18 cellular contexts compared by ENCODE assay signal in the genomic region with DNA sequence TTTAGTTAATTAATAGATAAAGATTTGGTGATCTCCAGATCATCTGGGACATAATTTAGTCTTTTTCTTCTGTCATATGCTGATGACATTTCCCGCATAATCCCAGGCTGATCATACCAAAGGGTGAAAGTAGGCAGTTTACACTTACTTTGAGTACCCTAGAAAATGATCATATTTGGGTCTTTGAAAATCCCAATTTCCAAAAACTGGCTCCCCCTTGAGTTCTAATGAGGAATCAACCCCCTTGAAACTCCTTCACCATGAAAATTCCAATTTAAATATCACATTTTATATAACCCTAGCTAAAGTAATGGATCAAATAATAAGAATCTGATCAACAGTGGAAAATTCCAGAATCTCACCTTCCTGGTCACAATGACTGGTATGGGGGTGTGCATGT.
DNase-seq lines count a peak whose midpoint lies in the region; ATAC-seq, FAIRE-seq and TF ChIP-seq lines count a peak whose summit lies in the region.
"Had no signal": no experiment of that assay in that cellular context is flagged by ENCODE, and none has a peak within 500 bp of the region (broad histone marks: within the 10 kb centered on the region; RNA-seq: fewer than 3 reads in every experiment).

No MANE protein-coding gene starts in this region.

- H3K4me3 ChIP-seq in GM12865 (ENCODE audit: low read depth, low read length) (no peak overlapping the region), HCT116 (replicated peaks in 1 of 2; ENCODE audit: low read depth in 1 of 2, low read length in 2 of 2) (no peak overlapping the region), GM12878 (no peak overlapping the region), mesendoderm (ENCODE audit: low read length) (no peak overlapping the region), BE2C (ENCODE audit: low read depth, low read length) (no peak overlapping the region), vagina (no peak overlapping the region)
- H3K4me3 ChIP-seq: SJCRH30 had no signal

- H3K4me1 ChIP-seq in HCT116 (ENCODE audit: control insufficient read depth in 1 of 2, insufficient read depth in 2 of 2, low read length in 2 of 2): no peaks in the 10 kb centered on the region
- H3K4me1 ChIP-seq in GM12878 (ENCODE audit: control insufficient read depth, insufficient read depth, low read length): no peaks in the 10 kb centered on the region
- H3K4me1 ChIP-seq in mesendoderm (ENCODE audit: control insufficient read depth, low read depth, low read length): no peaks in the 10 kb centered on the region
- no peaks in the 10 kb centered on the region for H3K4me1 ChIP-seq in BE2C
- H3K4me1 ChIP-seq in vagina: no peaks in the 10 kb centered on the region
- H3K4me1 ChIP-seq: SJCRH30 had no signal

- peak overlapping the region; percentile 36 for H2BK15ac ChIP-seq in mesendoderm (replicated peaks; ENCODE audit: low read depth)

- no peak overlapping the region for H2AK5ac ChIP-seq in mesendoderm (ENCODE audit: low read length)

- RAD21 ChIA-PET in HCT116 (lab: Charles Lee; ENCODE audit: low non-redundant PET in 1 of 2, low total read pairs in 2 of 2, uncharacterized antibody in 2 of 2, unreplicated experiment in 2 of 2) (no interaction called here), GM12878 (lab: Charles Lee; ENCODE audit: unreplicated experiment) (no interaction called here)

- POLR2A ChIA-PET in HCT116 (lab: Charles Lee): no interaction called here
- POLR2A ChIA-PET in GM12878 (lab: Charles Lee): no interaction called here

- intact Hi-C loops in HCT116 (cut with micrococcal nuclease): no loop called here
- intact Hi-C loops in GM12878 (cut with micrococcal nuclease; ENCODE audit: unreplicated experiment): no loop called here
- intact Hi-C loops in vagina (cut with DNase I): no loop called here

- H3K36me3 ChIP-seq in HCT116 (ENCODE audit: control insufficient read depth in 1 of 2, insufficient read depth in 2 of 2, low read length in 2 of 2): no peaks in the 10 kb centered on the region
- no peaks in the 10 kb centered on the region for H3K36me3 ChIP-seq in GM12878 (ENCODE audit: control insufficient read depth in 2 of 2, insufficient read depth in 2 of 2, low read length in 1 of 2)
- no peaks in the 10 kb centered on the region for H3K36me3 ChIP-seq in mesendoderm (ENCODE audit: control insufficient read depth, insufficient read depth, low read length)
- no peaks in the 10 kb centered on the region for H3K36me3 ChIP-seq in BE2C
- no peaks in the 10 kb centered on the region for H3K36me3 ChIP-seq in vagina
- H3K36me3 ChIP-seq: SJCRH30 had no signal

- CTCF ChIA-PET in HCT116 (lab: Charles Lee): no interaction called here
- CTCF ChIA-PET in GM12878 (lab: Yijun Ruan, JAX): no interaction called here

- H3K23ac ChIP-seq in mesendoderm (ENCODE audit: low read length): no peak overlapping the region

- H2BK120ac ChIP-seq in mesendoderm (ENCODE audit: low read depth, low read length): no peak overlapping the region

- H3K4me2 ChIP-seq in HCT116 (ENCODE audit: low read length): no peak overlapping the region
- no peak overlapping the region for H3K4me2 ChIP-seq in GM12878 (ENCODE audit: control insufficient read depth, insufficient read depth)
- H3K4me2 ChIP-seq in mesendoderm (ENCODE audit: low read length): no peak overlapping the region

- H3K79me2 ChIP-seq in HCT116 (ENCODE audit: insufficient read depth, low read length) (no peaks in the 10 kb centered on the region), GM12878 (ENCODE audit: control insufficient read depth, insufficient read depth, low read length) (no peaks in the 10 kb centered on the region), mesendoderm (ENCODE audit: control insufficient read depth, insufficient read depth, low read length) (no peaks in the 10 kb centered on the region)

- ATAC-seq in HCT116: no peak
- no peak for ATAC-seq in GM12878
- ATAC-seq: Panc1 had no signal

- H4K5ac ChIP-seq in mesendoderm (ENCODE audit: low read length): no peak overlapping the region

- no peak overlapping the region for H3K18ac ChIP-seq in mesendoderm (ENCODE audit: low read length)

- DNase-seq in GM12865 (ENCODE audit: low read depth) (no peak), HCT116 (ENCODE audit: low read depth, low spot score) (no peak), GM12878 (ENCODE audit: low read depth, low spot score) (no peak), mesendoderm (no peak), DMS153 treated with DMSO at 0.1 percent for 48 hours (lab: John Stamatoyannopoulos, UW; ENCODE audit: unreplicated experiment) (no peak), BE2C (no peak), vagina (ENCODE audit: extremely low spot score in 2 of 2) (no peak)
- DNase-seq: ACHN, GDM1, HCEC 1CT, NCI-H1694 treated with DMSO at 0.1 percent for 48 hours, NCI-H2107, NCI-H2227 treated with DMSO at 0.1 percent for 48 hours, NCI-H510A treated with DMSO at 0.1 percent for 48 hours, SJCRH30, SW 1271, T-helper 2 cell had no signal

- no peaks in the 10 kb centered on the region for H3K9me2 ChIP-seq in HCT116 (ENCODE audit: insufficient read depth)

- H3K4ac ChIP-seq in mesendoderm (ENCODE audit: low read depth, low read length): no peak overlapping the region

- H3K9ac ChIP-seq in HCT116 (ENCODE audit: low read length) (no peak overlapping the region), GM12878 (ENCODE audit: control insufficient read depth, insufficient read depth, low read length) (no peak overlapping the region), mesendoderm (ENCODE audit: low read length) (no peak overlapping the region)

- in situ Hi-C loops in GM12878 (cut with MboI): no loop called here

- TF ChIP-seq CTCF in GM12865 (IDR thresholded peaks at IDR 0.05; ENCODE audit: insufficient read depth, low read depth, low read length, missing control alignments) (peak; percentile 4), HCT116 (IDR thresholded peaks at IDR 0.05 in 2 of 3, conservative IDR thresholded peaks at IDR 0.05 in 1 of 3; ENCODE audit: borderline replicate concordance in 1 of 3, insufficient read depth in 1 of 3, low read depth in 2 of 3, low read length in 2 of 3) (peak; percentile 3 to 46 (median 41); a peak in 3 of 6 replicates), GM12878 (IDR thresholded peaks at IDR 0.05 in 2 of 3, conservative IDR thresholded peaks at IDR 0.05 in 1 of 3; ENCODE audit: control insufficient read depth in 2 of 3, extremely low read depth in 1 of 3, insufficient read depth in 1 of 3, low read depth in 3 of 3, low read length in 3 of 3) (peak in 2 of 3 experiments; percentile 10 to 28; a peak in 3 of 6 replicates), BE2C (IDR thresholded peaks at IDR 0.05; ENCODE audit: low read depth, low read length) (no peak), vagina (IDR thresholded peaks at IDR 0.05) (no peak)

- H2BK5ac ChIP-seq in mesendoderm (ENCODE audit: low read length): no peak overlapping the region

- 70% methylated on average over 1 of the region's 1 CpG for WGBS in GM12878 (ENCODE audit: insufficient coverage, insufficient replicate concordance, low lambda C conversion rate, missing lambda C conversion rate)
- WGBS in mesendoderm (ENCODE audit: extremely low coverage, insufficient coverage, low lambda C conversion rate): no CpG with 5 or more reads among the region's 1 CpG

- no peaks in the 10 kb centered on the region for H3K27me3 ChIP-seq in HCT116 (ENCODE audit: insufficient read depth, low read length)
- H3K27me3 ChIP-seq in GM12878 (replicated peaks in 1 of 2; ENCODE audit: control insufficient read depth in 2 of 2, insufficient read depth in 2 of 2, low read length in 1 of 2): no peaks in the 10 kb centered on the region; a peak in 1 of 4 replicates
- no peaks in the 10 kb centered on the region for H3K27me3 ChIP-seq in mesendoderm (ENCODE audit: insufficient read depth, low read length, poor library complexity)
- no peaks in the 10 kb centered on the region for H3K27me3 ChIP-seq in BE2C
- H3K27me3 ChIP-seq in vagina: no peaks in the 10 kb centered on the region
- H3K27me3 ChIP-seq: SJCRH30 had no signal

- H2AFZ ChIP-seq in HCT116 (ENCODE audit: low read depth, low read length, poor library complexity, severe bottlenecking): no peak overlapping the region
- H2AFZ ChIP-seq in GM12878 (ENCODE audit: control insufficient read depth, low read depth, low read length): no peak overlapping the region

- H3K56ac ChIP-seq in mesendoderm (ENCODE audit: low read length): no peak overlapping the region

- no peak for TF ChIP-seq EP300 in GM12878 (IDR thresholded peaks at IDR 0.05; ENCODE audit: borderline replicate concordance in 1 of 2, control insufficient read depth in 1 of 2, low read depth in 2 of 2, low read length in 2 of 2)

- no peaks in the 10 kb centered on the region for H3K79me1 ChIP-seq in mesendoderm (ENCODE audit: low read length)

- H4K8ac ChIP-seq in mesendoderm (ENCODE audit: low read depth, low read length): no peak overlapping the region

- BruUV-seq in HCT116 (replicated peaks; lab: Mats Ljungman, UMichigan) (no TSS peak), GM12878 (replicated peaks; lab: Mats Ljungman, UMichigan) (no TSS peak)

- SMC1A ChIA-PET in GM12878 (lab: Charles Lee; ENCODE audit: uncharacterized antibody, unreplicated experiment): no interaction called here

- TF ChIP-seq RAD21 in HCT116 (IDR thresholded peaks at IDR 0.05; ENCODE audit: low read depth): peak; percentile 32
- TF ChIP-seq RAD21 in GM12878 (IDR thresholded peaks at IDR 0.05; ENCODE audit: insufficient read depth, low read depth, low read length): peak; percentile 23; the same call in 1 of the 2 replicates

- TF ChIP-seq POLR2A in HCT116 (IDR thresholded peaks at IDR 0.05; ENCODE audit: borderline replicate concordance, extremely low read depth, insufficient read depth, insufficient read length): no peak
- TF ChIP-seq POLR2A in GM12878 (IDR thresholded peaks at IDR 0.05; ENCODE audit: low read depth, low read length): no peak
- no peak for TF ChIP-seq POLR2A in vagina (IDR thresholded peaks at IDR 0.05)

- H3K9me3 ChIP-seq in HCT116 (ENCODE audit: control insufficient read depth in 1 of 2, insufficient read depth in 1 of 2, low read depth in 1 of 2, low read length in 2 of 2) (no peaks in the 10 kb centered on the region), GM12878 (replicated peaks; ENCODE audit: control insufficient read depth, insufficient read depth, low read length) (no peaks in the 10 kb centered on the region), BE2C (no peaks in the 10 kb centered on the region; the same call in 1 of the 2 replicates), vagina (no peaks in the 10 kb centered on the region)
- H3K9me3 ChIP-seq: SJCRH30 had no signal

- H4K20me1 ChIP-seq in HCT116 (ENCODE audit: insufficient read depth) (no peaks in the 10 kb centered on the region), GM12878 (ENCODE audit: control insufficient read depth, insufficient read depth) (no peaks in the 10 kb centered on the region)

- no peak for FAIRE-seq in GM12878 (lab: Jason Lieb, UNC)

- H3K27ac ChIP-seq in HCT116 (ENCODE audit: low read depth, low read length): no peak overlapping the region
- no peak overlapping the region for H3K27ac ChIP-seq in GM12878 (ENCODE audit: control insufficient read depth, insufficient read depth)
- H3K27ac ChIP-seq in mesendoderm (ENCODE audit: low read depth, low read length): no peak overlapping the region
- H3K27ac ChIP-seq in vagina: no peak overlapping the region
- H3K27ac ChIP-seq: SJCRH30 had no signal

TF ChIP-seq in HCT116, 20 proteins besides CTCF, POLR2A, EP300 and RAD21 (continues in another document):
- TF ChIP-seq ELF1 (IDR thresholded peaks at IDR 0.05; ENCODE audit: borderline replicate concordance, low read depth): no peak

TF ChIP-seq in GM12878, 131 proteins besides CTCF, POLR2A, EP300 and RAD21 (continues in another document):
- no peak for TF ChIP-seq EED (IDR thresholded peaks at IDR 0.05; ENCODE audit: low read depth)

Comparison
In these comparisons a context has a peak if more than half of its experiments do, and no peak if none do; other contexts are left out.
1. CTCF ChIP-seq: peak in GM12865 (single experiment), HCT116 (3 of 3) and GM12878 (2 of 3); none in BE2C (single experiment) and vagina (0 of 3).